Comparison of ENCODE assay signal across 18 cellular contexts in the genomic region with DNA sequence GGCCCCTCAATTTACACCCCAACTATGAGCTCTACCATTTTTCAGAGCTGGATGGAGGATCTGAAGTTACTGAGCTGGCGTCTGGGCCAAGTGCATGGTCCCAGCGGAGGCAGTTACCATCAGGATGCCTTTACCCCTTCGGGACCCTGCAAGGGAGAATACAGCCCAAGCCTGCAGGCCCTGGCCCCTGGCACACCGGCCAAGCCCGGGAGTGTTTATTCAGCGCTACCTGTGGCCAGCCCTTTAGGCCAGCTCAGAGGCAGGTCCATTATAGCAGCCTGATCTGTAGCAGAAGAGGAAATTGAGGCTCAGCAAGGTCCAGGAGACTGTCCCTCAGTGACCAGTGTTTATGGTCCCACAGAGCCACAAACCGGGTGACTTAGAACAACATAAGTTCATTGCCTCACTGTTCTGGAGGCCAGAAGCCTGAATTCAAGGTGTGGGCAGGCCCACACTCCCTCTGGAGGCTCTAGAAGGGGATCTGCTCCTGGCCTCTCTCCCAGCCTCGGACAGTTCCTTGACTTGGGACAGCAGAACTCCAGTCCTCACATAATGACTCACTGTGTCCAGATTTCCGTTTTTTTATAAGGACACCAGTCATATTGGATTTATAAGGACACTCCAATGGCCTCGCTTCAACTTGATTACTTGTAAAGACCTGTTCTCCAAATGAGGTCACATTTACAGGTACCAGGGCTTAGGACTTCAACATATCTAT. TPM values are rescaled to one million over a fixed set of nuclear protein-coding genes. Genes with fewer than 3 reads are reported as not detected.
"Had no signal": no experiment of that assay in that cellular context is flagged by ENCODE, and none has a peak within 500 bp of the region (broad histone marks: within the 10 kb centered on the region; RNA-seq: fewer than 3 reads in every experiment).

No MANE protein-coding gene starts in this region.

- H3K4me3 ChIP-seq: adrenal gland, body of pancreas, left lung, smooth muscle cell had no signal

- H3K9me3 ChIP-seq: adrenal gland, body of pancreas, left lung had no signal

- H3K4me1 ChIP-seq: body of pancreas, left lung had no signal

- H3K4me1 Mint-ChIP-seq: activated naive CD4-positive, alpha-beta T cell treated with anti-CD3 and anti-CD28 coated beads, Interleukin-2, amount 50 U/mL, for 24 hours; central memory CD8-positive, alpha-beta T cell; memory B cell; naive thymus-derived CD8-positive, alpha-beta T cell had no signal

- H3K4me3 Mint-ChIP-seq: activated CD8-positive, alpha-beta T cell treated with anti-CD3 and anti-CD28 coated beads for 36 hours; activated naive CD4-positive, alpha-beta T cell treated with anti-CD3 and anti-CD28 coated beads, Interleukin-2, amount 50 U/mL, for 24 hours; activated T-cell treated with anti-CD3 and anti-CD28 coated beads, Interleukin-2, amount 50 U/mL, for 4 hours; central memory CD8-positive, alpha-beta T cell; dendritic cell treated with granulocyte-macrophage colony-stimulating factor and Interleukin-4, amounts not matched to agents 40 ng/mL and 50 ng/mL, for 4 days; memory B cell; naive thymus-derived CD8-positive, alpha-beta T cell; stimulated activated naive CD8-positive, alpha-beta T cell treated with anti-CD3 and anti-CD28 coated beads, Interleukin-15, Interleukin-2, amounts not matched to agents 100 ng/mL and 50 ng/mL, for 24 hours; WTC11 had no signal

- H3K4me2 ChIP-seq: smooth muscle cell had no signal

- H3K27me3 ChIP-seq: adrenal gland, body of pancreas had no signal

- H3K36me3 ChIP-seq: adrenal gland, left lung had no signal

- ATAC-seq: activated CD8-positive, alpha-beta T cell treated with anti-CD3 and anti-CD28 coated beads for 36 hours; activated T-cell treated with anti-CD3 and anti-CD28 coated beads, Interleukin-2, amount 50 U/mL, for 4 hours; body of pancreas; left lung; naive thymus-derived CD8-positive, alpha-beta T cell; WTC11 had no signal

- H3K27ac ChIP-seq: adrenal gland, body of pancreas, epithelial cell of prostate, left lung had no signal

- DNase-seq: activated CD4-positive, alpha-beta T cell treated with anti-CD3 and anti-CD28 coated beads for 48 hours; activated CD8-positive, alpha-beta T cell treated with anti-CD3 and anti-CD28 coated beads for 36 hours; activated effector memory CD4-positive, alpha-beta T cell treated with Interleukin-2 at 50 U/mL for 16 hours; activated T-cell treated with anti-CD3 and anti-CD28 coated beads, Interleukin-2, amount 50 U/mL, for 4 hours; body of pancreas; SW 1271 had no signal

- H3K27me3 Mint-ChIP-seq: activated CD8-positive, alpha-beta T cell treated with anti-CD3 and anti-CD28 coated beads for 36 hours had no signal

- H3K36me3 Mint-ChIP-seq: activated naive CD4-positive, alpha-beta T cell treated with anti-CD3 and anti-CD28 coated beads, Interleukin-2, amount 50 U/mL, for 24 hours; memory B cell; naive thymus-derived CD8-positive, alpha-beta T cell; WTC11 had no signal

- H3K27ac Mint-ChIP-seq: activated CD8-positive, alpha-beta T cell treated with anti-CD3 and anti-CD28 coated beads for 36 hours; activated naive CD4-positive, alpha-beta T cell treated with anti-CD3 and anti-CD28 coated beads, Interleukin-2, amount 50 U/mL, for 24 hours; dendritic cell treated with granulocyte-macrophage colony-stimulating factor and Interleukin-4, amounts not matched to agents 40 ng/mL and 50 ng/mL, for 4 days; memory B cell; naive thymus-derived CD8-positive, alpha-beta T cell; stimulated activated naive CD8-positive, alpha-beta T cell treated with anti-CD3 and anti-CD28 coated beads, Interleukin-15, Interleukin-2, amounts not matched to agents 100 ng/mL and 50 ng/mL, for 24 hours; WTC11 had no signal

- H3K9me3 Mint-ChIP-seq: activated CD8-positive, alpha-beta T cell treated with anti-CD3 and anti-CD28 coated beads for 36 hours; activated naive CD4-positive, alpha-beta T cell treated with anti-CD3 and anti-CD28 coated beads, Interleukin-2, amount 50 U/mL, for 24 hours; activated T-cell treated with anti-CD3 and anti-CD28 coated beads, Interleukin-2, amount 50 U/mL, for 4 hours; central memory CD8-positive, alpha-beta T cell; dendritic cell treated with granulocyte-macrophage colony-stimulating factor and Interleukin-4, amounts not matched to agents 40 ng/mL and 50 ng/mL, for 4 days; memory B cell; naive thymus-derived CD8-positive, alpha-beta T cell; stimulated activated naive CD8-positive, alpha-beta T cell treated with anti-CD3 and anti-CD28 coated beads, Interleukin-15, Interleukin-2, amounts not matched to agents 100 ng/mL and 50 ng/mL, for 24 hours; WTC11 had no signal

RNA-seq across cellular contexts. Expression of a gene that starts 8.8 kb away (rescaled TPM):
- total RNA-seq: activated T-cell treated with anti-CD3 and anti-CD28 coated beads, Interleukin-2, amount 50 U/mL, for 4 hours; naive thymus-derived CD8-positive, alpha-beta T cell; smooth muscle cell; T-helper 2 cell treated with Interferon-gamma antibody and Interleukin-4, amounts not matched to agents 100 ng/mL and 5 ng/mL, for 36 hours had no signal
- polyA plus RNA-seq: naive thymus-derived CD8-positive, alpha-beta T cell; smooth muscle cell had no signal

RNA-seq across cellular contexts. Expression of a gene that starts 29.9 kb away (rescaled TPM):
- total RNA-seq: naive thymus-derived CD8-positive, alpha-beta T cell; T-helper 2 cell treated with Interferon-gamma antibody and Interleukin-4, amounts not matched to agents 100 ng/mL and 5 ng/mL, for 36 hours had no signal
